Comparison of ENCODE assay signal across 33 cellular contexts in the genomic region with DNA sequence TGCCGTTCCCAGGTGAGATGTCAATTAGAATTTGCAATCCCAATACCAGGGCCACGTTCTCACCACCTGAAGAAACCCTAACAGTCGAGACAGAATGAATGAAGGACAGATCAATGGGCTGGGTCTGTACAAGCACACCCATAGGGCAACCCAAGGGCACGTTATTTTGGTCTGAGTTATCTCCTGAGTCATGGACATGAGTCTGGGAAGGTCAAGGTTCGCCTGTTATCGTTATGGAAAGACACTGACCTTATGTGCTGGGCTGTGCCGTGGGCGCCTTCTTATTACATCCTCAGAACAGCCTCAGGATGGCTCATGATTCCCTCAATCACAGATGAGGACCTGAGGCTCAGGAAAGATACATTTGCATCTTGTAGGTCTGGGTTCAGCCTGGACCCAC.
"Had no signal": no experiment of that assay in that cellular context is flagged by ENCODE, and none has a peak within 500 bp of the region (broad histone marks: within the 10 kb centered on the region; RNA-seq: fewer than 3 reads in every experiment).

No MANE protein-coding gene starts in this region.

- H3K4me1 ChIP-seq: Peyer's patch had no signal

- H3K9me3 ChIP-seq: MG63, Peyer's patch had no signal

- H3K9me3 Mint-ChIP-seq: activated B cell treated with CpG ODN at 0.5 μM for 24 hours; activated CD4-positive, alpha-beta memory T cell treated with anti-CD3 and anti-CD28 coated beads, Interleukin-2, amount 10 ng/mL, durations not matched to agents 7 days and 5 days; activated naive CD4-positive, alpha-beta T cell treated with anti-CD3 and anti-CD28 coated beads, Interleukin-2, amount 10 ng/mL, durations not matched to agents 7 days and 5 days; activated naive CD8-positive, alpha-beta T cell treated with anti-CD3 and anti-CD28 coated beads, Interleukin-2, amount 50 U/mL, for 24 hours had no signal

- H3K4me3 ChIP-seq: MG63, Peyer's patch had no signal

- H3K36me3 Mint-ChIP-seq: activated CD8-positive, alpha-beta memory T cell treated with anti-CD3 and anti-CD28 coated beads, Interleukin-2, amount 10 ng/mL, durations not matched to agents 7 days and 5 days; activated naive CD4-positive, alpha-beta T cell treated with anti-CD3 and anti-CD28 coated beads, Interleukin-2, amount 10 ng/mL, durations not matched to agents 7 days and 5 days; activated naive CD8-positive, alpha-beta T cell; brain had no signal

- H3K27me3 ChIP-seq: MG63, Peyer's patch had no signal

- H3K27me3 Mint-ChIP-seq: activated CD4-positive, alpha-beta memory T cell treated with anti-CD3 and anti-CD28 coated beads, Interleukin-2, amount 10 ng/mL, durations not matched to agents 7 days and 5 days had no signal

- H3K27ac ChIP-seq: Peyer's patch, RWPE1, VCaP had no signal

- H3K4me3 Mint-ChIP-seq: activated B cell treated with CpG ODN at 0.5 μM for 24 hours; activated CD4-positive, alpha-beta memory T cell treated with anti-CD3 and anti-CD28 coated beads, Interleukin-2, amount 10 ng/mL, durations not matched to agents 7 days and 5 days; activated CD8-positive, alpha-beta memory T cell treated with anti-CD3 and anti-CD28 coated beads, Interleukin-2, amount 10 ng/mL, durations not matched to agents 7 days and 5 days; activated naive CD4-positive, alpha-beta T cell treated with anti-CD3 and anti-CD28 coated beads, Interleukin-2, amount 10 ng/mL, durations not matched to agents 7 days and 5 days; activated naive CD8-positive, alpha-beta T cell; activated naive CD8-positive, alpha-beta T cell treated with anti-CD3 and anti-CD28 coated beads, Interleukin-2, amount 50 U/mL, for 24 hours; brain had no signal

- DNase-seq: activated B cell treated with CpG ODN at 0.5 μM for 24 hours; activated CD4-positive, alpha-beta memory T cell treated with anti-CD3 and anti-CD28 coated beads, Interleukin-2, amount 10 ng/mL, durations not matched to agents 7 days and 5 days; activated CD4-positive, alpha-beta T cell treated with anti-CD3 and anti-CD28 coated beads for 4 hours; activated CD4-positive, CD25-positive, alpha-beta regulatory T cell treated with anti-CD3 and anti-CD28 coated beads, Interleukin-2, amount 50 U/mL, for 72 hours; activated CD8-positive, alpha-beta memory T cell treated with anti-CD3 and anti-CD28 coated beads for 24 hours; activated CD8-positive, alpha-beta memory T cell treated with anti-CD3 and anti-CD28 coated beads, Interleukin-2, amount 10 ng/mL, durations not matched to agents 7 days and 5 days; activated CD8-positive, alpha-beta memory T cell treated with anti-CD3 and anti-CD28 coated beads, Interleukin-2, amount 50 U/mL, for 48 hours; activated effector memory CD4-positive, alpha-beta T cell treated with Interleukin-2 at 50 U/mL for 16 hours; activated naive CD4-positive, alpha-beta T cell treated with anti-CD3 and anti-CD28 coated beads, Interleukin-2, amount 10 ng/mL, durations not matched to agents 7 days and 5 days; activated naive CD8-positive, alpha-beta T cell treated with anti-CD3 and anti-CD28 coated beads, Interleukin-2, amount 50 U/mL, for 24 hours; activated T-cell treated with anti-CD3 and anti-CD28 coated beads, Interleukin-2, amount 50 U/mL, for 48 hours; anterior cingulate cortex; central memory CD4-positive, alpha-beta T cell; Karpas-422; NCI-H1048; NCI-H1436 treated with DMSO at 0.1 percent for 48 hours; NCI-H1694 treated with DMSO at 0.1 percent for 48 hours; NCI-H2029; NCI-H345; NCI-H524 treated with DMSO at 0.1 percent for 48 hours; Peyer's patch; SIG-M5; SW 1271; T-helper 1 cell; T-helper 2 cell; T-helper 9 cell had no signal

- H3K36me3 ChIP-seq: MG63, Peyer's patch had no signal

- H3K4me1 Mint-ChIP-seq: activated B cell treated with CpG ODN at 0.5 μM for 24 hours; activated CD4-positive, alpha-beta memory T cell treated with anti-CD3 and anti-CD28 coated beads, Interleukin-2, amount 10 ng/mL, durations not matched to agents 7 days and 5 days; activated naive CD8-positive, alpha-beta T cell treated with anti-CD3 and anti-CD28 coated beads, Interleukin-2, amount 50 U/mL, for 24 hours had no signal

- ATAC-seq: activated CD8-positive, alpha-beta memory T cell treated with anti-CD3 and anti-CD28 coated beads, Interleukin-2, amount 10 ng/mL, durations not matched to agents 7 days and 5 days; activated naive CD8-positive, alpha-beta T cell treated with anti-CD3 and anti-CD28 coated beads, Interleukin-2, amount 50 U/mL, for 24 hours; Right ventricle myocardium inferior; SK-N-SH treated with all-trans-retinoic acid at 6 μM for 48 hours had no signal

- H3K27ac Mint-ChIP-seq: activated B cell treated with CpG ODN at 0.5 μM for 24 hours; activated CD4-positive, alpha-beta memory T cell treated with anti-CD3 and anti-CD28 coated beads, Interleukin-2, amount 10 ng/mL, durations not matched to agents 7 days and 5 days; activated CD8-positive, alpha-beta memory T cell treated with anti-CD3 and anti-CD28 coated beads, Interleukin-2, amount 10 ng/mL, durations not matched to agents 7 days and 5 days; activated naive CD4-positive, alpha-beta T cell treated with anti-CD3 and anti-CD28 coated beads, Interleukin-2, amount 10 ng/mL, durations not matched to agents 7 days and 5 days; activated naive CD8-positive, alpha-beta T cell; activated naive CD8-positive, alpha-beta T cell treated with anti-CD3 and anti-CD28 coated beads, Interleukin-2, amount 50 U/mL, for 24 hours had no signal
